Comparison of ENCODE assay signal across 26 cellular contexts in genomic region chr13:72539925-72540324, GRCh38.
"Had no signal": no experiment of that assay in that cellular context is flagged by ENCODE, and none has a peak within 500 bp of the region (broad histone marks: within the 10 kb centered on the region; RNA-seq: fewer than 3 reads in every experiment).

No MANE protein-coding gene starts in this region.

- ATAC-seq: foreskin keratinocyte; gastroesophageal sphincter; heart left ventricle; left cardiac atrium; left ventricle myocardium superior; lower lobe of right lung; natural killer cell; right lobe of liver; stimulated activated naive CD8-positive, alpha-beta T cell treated with anti-CD3 and anti-CD28 coated beads, Interleukin-15, amount 100 ng/mL, for 72 hours had no signal

- H3K27me3 ChIP-seq: esophagus muscularis mucosa, foreskin keratinocyte, gastroesophageal sphincter, heart left ventricle, right lobe of liver, suprapubic skin, vagina had no signal

- H3K9me3 ChIP-seq: esophagus muscularis mucosa, gastroesophageal sphincter, heart left ventricle, lower lobe of right lung, right lobe of liver, suprapubic skin, vagina had no signal

- FAIRE-seq: colon, endothelial cell of umbilical vein, islet of Langerhans had no signal

- H3K36me3 ChIP-seq: esophagus muscularis mucosa, gastroesophageal sphincter, heart left ventricle, lower lobe of right lung, neural progenitor cell, right lobe of liver, suprapubic skin, vagina had no signal

- DNase-seq: effector memory CD4-positive, alpha-beta T cell; foreskin keratinocyte; heart left ventricle; hippocampal formation; left cardiac atrium; left ventricle myocardium superior; lower lobe of right lung; natural killer cell; right lobe of liver; stimulated activated CD4-positive, alpha-beta T cell treated with anti-CD3 and anti-CD28 coated beads, Interleukin-12 subunit alpha, Interleukin-12 subunit beta, amount 100 ng/mL, for 4 hours; stimulated activated CD4-positive, alpha-beta T cell treated with anti-CD3 and anti-CD28 coated beads, Interleukin-1b, Interleukin-23, amount 100 ng/mL, for 48 hours; stimulated activated CD4-positive, alpha-beta T cell treated with anti-CD3 and anti-CD28 coated beads, Interleukin-4, amount 100 ng/mL, for 1 hour; stimulated activated CD8-positive, alpha-beta memory T cell treated with anti-CD3 and anti-CD28 coated beads, Interleukin-4, amount 100 ng/mL, for 48 hours; stimulated activated naive CD4-positive, alpha-beta T cell; stimulated activated naive CD8-positive, alpha-beta T cell treated with anti-CD3 and anti-CD28 coated beads, Interleukin-15, amount 100 ng/mL, for 72 hours; trophoblast cell had no signal

- H3K27ac ChIP-seq: esophagus muscularis mucosa, foreskin keratinocyte, gastroesophageal sphincter, heart left ventricle, lower lobe of right lung, neural progenitor cell, parathyroid adenoma, right lobe of liver, suprapubic skin, vagina had no signal

- H3K4me1 ChIP-seq: esophagus muscularis mucosa, gastroesophageal sphincter, heart left ventricle, lower lobe of right lung, parathyroid adenoma, suprapubic skin, vagina had no signal

- H3K4me3 ChIP-seq: esophagus muscularis mucosa, gastroesophageal sphincter, heart left ventricle, lower lobe of right lung, neural progenitor cell, right lobe of liver, smooth muscle cell, suprapubic skin, vagina had no signal
